12 cellular contexts compared by ENCODE assay signal in genomic region chr4:80268081-80268823, GRCh38. TPM values are rescaled to one million over a fixed set of nuclear protein-coding genes. Genes with fewer than 3 reads are reported as not detected.
DNase-seq lines count a peak whose midpoint lies in the region; ATAC-seq, FAIRE-seq and TF ChIP-seq lines count a peak whose summit lies in the region.
"Had no signal": no experiment of that assay in that cellular context is flagged by ENCODE, and none has a peak within 500 bp of the region (broad histone marks: within the 10 kb centered on the region; RNA-seq: fewer than 3 reads in every experiment).

No MANE protein-coding gene starts in this region.

- H3K27me3 ChIP-seq in cardiac muscle cell (peaks cover 100% of the 10 kb centered on the region), GM12878 (replicated peaks in 1 of 2; ENCODE audit: control insufficient read depth in 2 of 2, insufficient read depth in 2 of 2, low read length in 1 of 2) (peaks cover 11 to 36% of the 10 kb centered on the region in 2 experiments), prostate gland (replicated peaks; ENCODE audit: insufficient read depth) (peaks cover 23% of the 10 kb centered on the region)
- H3K27me3 ChIP-seq: BLaER1 treated with 17β-estradiol and CSF1 and Interleukin-3, amounts not matched to agents 10 nM and 100 nM had no signal

- TF ChIP-seq CTCF in cardiac muscle cell (IDR thresholded peaks at IDR 0.05; ENCODE audit: low read depth, low read length) (no peak), GM12878 (IDR thresholded peaks at IDR 0.05 in 2 of 3, conservative IDR thresholded peaks at IDR 0.05 in 1 of 3; ENCODE audit: control insufficient read depth in 2 of 3, extremely low read depth in 1 of 3, insufficient read depth in 1 of 3, low read depth in 3 of 3, low read length in 3 of 3) (no peak), prostate gland (IDR thresholded peaks at IDR 0.05) (no peak)

- CTCF ChIA-PET in GM12878 (lab: Yijun Ruan, JAX) = no interaction called here

- H3K27ac ChIP-seq in cardiac muscle cell (no peak overlapping the region), GM12878 (ENCODE audit: control insufficient read depth, insufficient read depth) (no peak overlapping the region), prostate gland (no peak overlapping the region)
- H3K27ac ChIP-seq: BLaER1 treated with 17β-estradiol and CSF1 and Interleukin-3, amounts not matched to agents 10 nM and 100 nM had no signal

- FAIRE-seq in GM12878 (lab: Jason Lieb, UNC) = no peak
- FAIRE-seq: urothelium cell line had no signal

- SMC1A ChIA-PET in GM12878 (lab: Charles Lee; ENCODE audit: uncharacterized antibody, unreplicated experiment) = interaction anchor here (0.8 to 1.3 kb wide), 2 partner anchors 9 to 35 kb away, joined by 3 read pairs; no protein-coding TSS in a partner anchor

- WGBS in GM12878 (ENCODE audit: insufficient coverage, insufficient replicate concordance, low lambda C conversion rate, missing lambda C conversion rate) = 50% methylated on average over 31 of the region's 31 CpGs
- 9% methylated on average over 31 of the region's 31 CpGs for WGBS in prostate gland

- POLR2A ChIA-PET in GM12878 (lab: Charles Lee) = interaction anchor here (0.9 kb wide), 1 partner anchor 11 kb away, joined by 4 read pairs; no protein-coding TSS in a partner anchor

- intact Hi-C loops in left cardiac atrium (cut with DNase I) = no loop called here
- intact Hi-C loops in GM12878 (cut with micrococcal nuclease; ENCODE audit: unreplicated experiment) = loop anchor here (5.0 kb wide), 2 partner anchors 41 to 69 kb away; partner anchors contain the start of gene CFAP299
- intact Hi-C loops in prostate gland (cut with DNase I) = no loop called here

- BruUV-seq in GM12878 (replicated peaks; lab: Mats Ljungman, UMichigan) = no TSS peak

- no peak overlapping the region for H3K9ac ChIP-seq in GM12878 (ENCODE audit: control insufficient read depth, insufficient read depth, low read length)
- H3K9ac ChIP-seq: BLaER1 treated with 17β-estradiol and CSF1 and Interleukin-3, amounts not matched to agents 10 nM and 100 nM had no signal

- H3K4me2 ChIP-seq in GM12878 (ENCODE audit: control insufficient read depth, insufficient read depth) = no peak overlapping the region
- H3K4me2 ChIP-seq: BLaER1 treated with 17β-estradiol and CSF1 and Interleukin-3, amounts not matched to agents 10 nM and 100 nM had no signal

- no peak overlapping the region for H2AFZ ChIP-seq in GM12878 (ENCODE audit: control insufficient read depth, low read depth, low read length)

- H3K4me1 ChIP-seq in cardiac muscle cell (ENCODE audit: low read depth) = peaks cover 10% of the 10 kb centered on the region
- no peaks in the 10 kb centered on the region for H3K4me1 ChIP-seq in GM12878 (ENCODE audit: control insufficient read depth, insufficient read depth, low read length)
- peaks cover 2% of the 10 kb centered on the region for H3K4me1 ChIP-seq in prostate gland (replicated peaks)

- H3K9me3 ChIP-seq in cardiac muscle cell (ENCODE audit: low read depth) (no peaks in the 10 kb centered on the region), GM12878 (replicated peaks; ENCODE audit: control insufficient read depth, insufficient read depth, low read length) (no peaks in the 10 kb centered on the region), prostate gland (no peaks in the 10 kb centered on the region)

- TF ChIP-seq EP300 in GM12878 (IDR thresholded peaks at IDR 0.05; ENCODE audit: borderline replicate concordance in 1 of 2, control insufficient read depth in 1 of 2, low read depth in 2 of 2, low read length in 2 of 2) = no peak

- ATAC-seq in left cardiac atrium (no peak), GM12878 (peak; percentile 18), HG03520 (IDR thresholded peaks at IDR 0.05; ENCODE audit: unreplicated experiment) (no peak)

- H3K79me2 ChIP-seq in GM12878 (ENCODE audit: control insufficient read depth, insufficient read depth, low read length) = no peaks in the 10 kb centered on the region

- peak; percentile 2 to 16 for DNase-seq in cardiac muscle cell (ENCODE audit: low read depth in 1 of 2, low spot score in 1 of 2)
- DNase-seq in left cardiac atrium = no peak
- DNase-seq in GM12878 (ENCODE audit: low read depth, low spot score) = no peak
- peak; percentile 25 for DNase-seq in iPS-NIHi11 (ENCODE audit: low spot score)
- no peak for DNase-seq in prostate gland (ENCODE audit: low spot score)
- DNase-seq in KG1 (lab: John Stamatoyannopoulos, UW) = no peak
- DNase-seq in CD1c-positive myeloid dendritic cell (ENCODE audit: extremely low spot score) = no peak
- DNase-seq: NCI-H2227 treated with DMSO at 0.1 percent for 48 hours had no signal

- RAD21 ChIA-PET in GM12878 (lab: Charles Lee; ENCODE audit: unreplicated experiment) = no interaction called here

- H3K36me3 ChIP-seq in cardiac muscle cell (no peaks in the 10 kb centered on the region), GM12878 (ENCODE audit: control insufficient read depth in 2 of 2, insufficient read depth in 2 of 2, low read length in 1 of 2) (no peaks in the 10 kb centered on the region), prostate gland (no peaks in the 10 kb centered on the region)
- H3K36me3 ChIP-seq: BLaER1 treated with 17β-estradiol and CSF1 and Interleukin-3, amounts not matched to agents 10 nM and 100 nM had no signal

- TF ChIP-seq POLR2A in GM12878 (IDR thresholded peaks at IDR 0.05; ENCODE audit: low read depth, low read length) = no peak
- TF ChIP-seq POLR2A in prostate gland (IDR thresholded peaks at IDR 0.05) = no peak

- TF ChIP-seq RAD21 in GM12878 (IDR thresholded peaks at IDR 0.05; ENCODE audit: insufficient read depth, low read depth, low read length) = no peak

- no peaks in the 10 kb centered on the region; the same call in 1 of the 2 replicates for H4K20me1 ChIP-seq in GM12878 (ENCODE audit: control insufficient read depth, insufficient read depth)
- H4K20me1 ChIP-seq: BLaER1 treated with 17β-estradiol and CSF1 and Interleukin-3, amounts not matched to agents 10 nM and 100 nM had no signal

- in situ Hi-C loops in GM12878 (cut with MboI) = no loop called here

- H3K4me3 ChIP-seq in cardiac muscle cell (no peak overlapping the region), GM12878 (no peak overlapping the region), prostate gland (no peak overlapping the region)
- H3K4me3 ChIP-seq: BLaER1 treated with 17β-estradiol and CSF1 and Interleukin-3, amounts not matched to agents 10 nM and 100 nM had no signal

TF ChIP-seq in GM12878, 131 proteins besides CTCF, POLR2A, EP300 and RAD21:
- TF ChIP-seq NBN (IDR thresholded peaks at IDR 0.05) (no peak), POLR2AphosphoS5 (IDR thresholded peaks at IDR 0.05; ENCODE audit: low read length) (no peak), IKZF1 (conservative IDR thresholded peaks at IDR 0.05) (no peak), ESRRA (IDR thresholded peaks at IDR 0.05; ENCODE audit: low read length) (no peak), LARP7 (IDR thresholded peaks at IDR 0.05) (no peak)

RNA-seq across cellular contexts. Expression of gene FGF5, which starts 1.8 kb away (rescaled TPM):
- 0.21 and 0.28 TPM in 2 replicates for total RNA-seq in cardiac muscle cell
- polyA plus RNA-seq in cardiac muscle cell = 0.97 and 2.0 TPM in 2 replicates
- total RNA-seq in left cardiac atrium = not detected
- total RNA-seq in GM12878 (2013; cell fraction: nucleolus; rRNA removed) = 0.78 and 0.84 TPM in 2 replicates
- 1.5 and 1.6 TPM in 2 replicates for total RNA-seq in GM12878 (2014; rRNA removed)
- total RNA-seq in GM12878 (2014; rRNA removed; fragmentation: Illumina TruSeq; extraction: Trizol) = 2.3 TPM in 2 replicates
- total RNA-seq in GM12878 (2021) = 3.4 and 4.2 TPM in 2 replicates
- polyA plus RNA-seq in GM12878 (2011; ENCODE audit: low read depth) = not detected
- 0.87 and 1.6 TPM in 2 replicates for polyA plus RNA-seq in GM12878 (2011; rRNA removed)
- polyA plus RNA-seq in GM12878 (2011; cell fraction: cytosol; rRNA removed) = 0.45 and 0.62 TPM in 2 replicates
- polyA plus RNA-seq in GM12878 (2011; cell fraction: nucleus; rRNA removed) = 0.54 and 1.7 TPM in 2 replicates
- not detected in 2 replicates for polyA plus RNA-seq in GM12878 (2012)
- 2.6 and 3.0 TPM in 2 replicates for polyA plus RNA-seq in GM12878 (2014; fragmentation: Illumina TruSeq; extraction: Trizol)
- polyA plus RNA-seq in GM12878 (2014; fragmentation: Nextera tagmentation; extraction: Ambion mirVana) = 1 to 10 TPM; 1.1 to 1.7 TPM
- polyA plus RNA-seq in GM12878 (2014; rRNA removed) = 5.0 and 7.4 TPM in 2 replicates
- polyA plus RNA-seq in GM12878 (2016; fragmentation: Nextera tagmentation; extraction: Ambion mirVana) = 1 to 10 TPM; 1.2 to 1.3 TPM
- polyA minus RNA-seq in GM12878 (2011; rRNA and poly(A)+ RNA removed) = 0.73 and 0.82 TPM in 2 replicates
- polyA minus RNA-seq in GM12878 (2011; cell fraction: cytosol; rRNA and poly(A)+ RNA removed) = 0.53 and 1.2 TPM in 2 replicates
- polyA minus RNA-seq in GM12878 (2011; cell fraction: nucleus; rRNA and poly(A)+ RNA removed) = 2.2 and 3.3 TPM in 2 replicates
- total RNA-seq in prostate gland = not detected
- total RNA-seq: activated T-helper 1 cell treated with anti-CD3 and anti-CD28 coated beads, Interleukin-12 subunit alpha, Interleukin-12 subunit beta, Interleukin-2, Interleukin-4 antibody, amounts not matched to agents 30 ng/mL and 10 ng/mL and 1 ng/mL, durations not matched to agents 14 hours and 24 hours and 36 hours had no signal

Comparison
In these comparisons a context has a peak if more than half of its experiments do, and no peak if none do; other contexts are left out.
1. DNase-seq: peak in cardiac muscle cell (2 of 2) and iPS-NIHi11 (single experiment); none in left cardiac atrium (single experiment), GM12878 (single experiment), prostate gland (single experiment), KG1 (single experiment) and CD1c-positive myeloid dendritic cell (single experiment).